Comparison of ENCODE assay signal across 11 cellular contexts in genomic region chr7:136677456-136678365, GRCh38.
A peak's percentile ranks its signal among the peaks of the same experiment; 100 is the strongest.
DNase-seq lines count a peak whose midpoint lies in the region; ATAC-seq and TF ChIP-seq lines count a peak whose summit lies in the region.
"Had no signal": no experiment of that assay in that cellular context is flagged by ENCODE, and none has a peak within 500 bp of the region (broad histone marks: within the 10 kb centered on the region; RNA-seq: fewer than 3 reads in every experiment).

No MANE protein-coding gene starts in this region.

- H3K79me1 ChIP-seq in H9 (ENCODE audit: insufficient read depth, low read depth, low read length, poor library complexity, severe bottlenecking) = no peaks in the 10 kb centered on the region

- peak overlapping the region in 2 of 3 experiments; percentile 16 to 58; a peak in 4 of 7 replicates for H3K27ac Mint-ChIP-seq in H9
- H3K27ac Mint-ChIP-seq: dendritic cell treated with granulocyte-macrophage colony-stimulating factor and Interleukin-4, amounts not matched to agents 40 ng/mL and 50 ng/mL, for 4 days had no signal

- CTCF ChIA-PET in BJ (lab: Yijun Ruan, JAX) = interaction anchor here (1.0 to 5.3 kb wide), 2 partner anchors 9 to 23 kb away, joined by 3 to 21 read pairs; no protein-coding TSS in a partner anchor

- no peak overlapping the region for H3K4ac ChIP-seq in H9 (ENCODE audit: low read depth, low read length)

- H3K9me3 ChIP-seq in H9 (ENCODE audit: control insufficient read depth, low read depth, low read length) = peaks cover 3% of the 10 kb centered on the region

- ATAC-seq in HG02571 (IDR thresholded peaks at IDR 0.05; ENCODE audit: unreplicated experiment) (no peak), HG03045 (IDR thresholded peaks at IDR 0.05; ENCODE audit: unreplicated experiment) (no peak)

- H2BK120ac ChIP-seq in H9 (ENCODE audit: low read depth, low read length, poor library complexity, severe bottlenecking) = no peak overlapping the region

- no peak overlapping the region for H3K4me3 Mint-ChIP-seq in H9
- H3K4me3 Mint-ChIP-seq: dendritic cell treated with granulocyte-macrophage colony-stimulating factor and Interleukin-4, amounts not matched to agents 40 ng/mL and 50 ng/mL, for 4 days had no signal

- no peak overlapping the region for H4K8ac ChIP-seq in H9 (replicated peaks; ENCODE audit: insufficient read length, low read depth, low read length)

- H3K27ac ChIP-seq in H9 (ENCODE audit: insufficient read length, low read depth, low read length) (no peak overlapping the region), epithelial cell of prostate (peak overlapping the region; percentile 63)
- H3K27ac ChIP-seq: skin epidermis had no signal

- H3T11ph ChIP-seq in H9 (ENCODE audit: low read length) = no peak overlapping the region

- no peaks in the 10 kb centered on the region for H3K4me1 ChIP-seq in H9 (ENCODE audit: insufficient read depth, low read length)

- H3K27me3 ChIP-seq in BJ (ENCODE audit: control insufficient read depth, insufficient read depth, low read length) (no peaks in the 10 kb centered on the region), H9 (ENCODE audit: insufficient read depth, low read length) (no peaks in the 10 kb centered on the region)

- H3K56ac ChIP-seq in H9 (ENCODE audit: insufficient read length, low read depth, low read length) = no peak overlapping the region

- H3K9ac ChIP-seq in H9 (ENCODE audit: extremely low read depth, insufficient read length, low read length) = no peak overlapping the region

- peaks cover 0 to 7% of the 10 kb centered on the region in 2 experiments; a peak in 2 of 4 replicates for H3K4me1 Mint-ChIP-seq in H9

- no peak overlapping the region for H3K18ac ChIP-seq in H9 (ENCODE audit: insufficient read length, low read depth, low read length)

- no peak overlapping the region for H3K4me3 ChIP-seq in BJ (ENCODE audit: low read depth, low read length)
- H3K4me3 ChIP-seq: skin epidermis had no signal

- POLR2A ChIA-PET in BJ (lab: Charles Lee) = no interaction called here

- no peak overlapping the region for H4K91ac ChIP-seq in H9 (ENCODE audit: insufficient read length, low read depth, low read length)

- H2BK20ac ChIP-seq in H9 (ENCODE audit: low read depth, low read length, poor library complexity, severe bottlenecking) = no peak overlapping the region

- H2AK5ac ChIP-seq in H9 (ENCODE audit: insufficient read length, low read length) = no peak overlapping the region

- H3K36me3 Mint-ChIP-seq in H9 (ENCODE audit: insufficient read depth in 1 of 3, low read depth in 3 of 3) = peaks cover 0 to 2% (median 0%) of the 10 kb centered on the region in 3 experiments; a peak in 1 of 7 replicates

- H2BK5ac ChIP-seq in H9 (ENCODE audit: insufficient read length, low read length) = no peak overlapping the region

- H2BK12ac ChIP-seq in H9 (ENCODE audit: insufficient read length, low read depth, low read length) = no peak overlapping the region

- H4K5ac ChIP-seq in H9 (ENCODE audit: insufficient read length, low read depth, low read length) = no peak overlapping the region

- H3K23me2 ChIP-seq in H9 (ENCODE audit: insufficient read length, low read depth, low read length, poor library complexity, severe bottlenecking) = no peaks in the 10 kb centered on the region

- no peaks in the 10 kb centered on the region for H3K79me2 ChIP-seq in H9 (ENCODE audit: insufficient read depth, low read length)

- no peak overlapping the region for H2BK15ac ChIP-seq in H9 (ENCODE audit: low read depth, low read length)

- H4K20me1 ChIP-seq in H9 (ENCODE audit: control insufficient read depth, insufficient read depth, insufficient read length) = no peaks in the 10 kb centered on the region

- peak; percentile 33 for DNase-seq in BJ (ENCODE audit: low read depth)
- no peak for DNase-seq in H9
- peak; percentile 57 for DNase-seq in NCI-H748 (lab: John Stamatoyannopoulos, UW; ENCODE audit: unreplicated experiment)
- no peak for DNase-seq in epithelial cell of prostate (ENCODE audit: low read depth, low spot score)
- DNase-seq in cerebellar nuclear complex (lab: John Stamatoyannopoulos, UW) = no peak
- DNase-seq in activated effector memory CD4-positive, alpha-beta T cell treated with anti-CD3 and anti-CD28 coated beads, Interleukin-2, amount 50 U/mL, for 16 hours = no peak
- DNase-seq: kidney had no signal

- H2AFZ ChIP-seq in H9 (ENCODE audit: low read length) = no peak overlapping the region

- no peak for TF ChIP-seq CTCF in BJ (IDR thresholded peaks at IDR 0.05; ENCODE audit: insufficient read depth, low read depth, low read length)
- no peak for TF ChIP-seq CTCF in H9 (conservative IDR thresholded peaks at IDR 0.05)

- H3K14ac ChIP-seq in H9 (ENCODE audit: insufficient read depth, low read length) = no peak overlapping the region

- no peaks in the 10 kb centered on the region for H3K36me3 ChIP-seq in BJ (ENCODE audit: control insufficient read depth, insufficient read depth, low read length)

- no peaks in the 10 kb centered on the region for H3K27me3 Mint-ChIP-seq in H9 (ENCODE audit: low read depth)
- H3K27me3 Mint-ChIP-seq: dendritic cell treated with granulocyte-macrophage colony-stimulating factor and Interleukin-4, amounts not matched to agents 40 ng/mL and 50 ng/mL, for 4 days had no signal

- H3K9me3 Mint-ChIP-seq in H9 = peaks cover 4 to 5% of the 10 kb centered on the region in 2 experiments; a peak in 4 of 5 replicates

- no peak overlapping the region for H3K23ac ChIP-seq in H9 (ENCODE audit: insufficient read length, low read depth, low read length)

- no peak overlapping the region for H3K4me2 ChIP-seq in H9 (ENCODE audit: insufficient read depth, insufficient read length, low read length)

- no CpG with 5 or more reads among the region's 10 CpGs for WGBS in H9 (ENCODE audit: extremely low coverage, insufficient read length, low lambda C conversion rate)

Comparison
In these comparisons a context has a peak if more than half of its experiments do, and no peak if none do; other contexts are left out.
1. DNase-seq: peak in BJ (single experiment) and NCI-H748 (single experiment); none in H9 (single experiment), epithelial cell of prostate (single experiment), cerebellar nuclear complex (0 of 2) and activated effector memory CD4-positive, alpha-beta T cell treated with anti-CD3 and anti-CD28 coated beads, Interleukin-2, amount 50 U/mL, for 16 hours (single experiment).